12 cellular contexts compared by ENCODE assay signal in genomic region chr7:130151591-130152269, GRCh38. TPM values are rescaled to one million over a fixed set of nuclear protein-coding genes. Genes with fewer than 3 reads are reported as not detected.
A peak's percentile ranks its signal among the peaks of the same experiment; 100 is the strongest.
DNase-seq lines count a peak whose midpoint lies in the region; ATAC-seq and TF ChIP-seq lines count a peak whose summit lies in the region.
"Had no signal": no experiment of that assay in that cellular context is flagged by ENCODE, and none has a peak within 500 bp of the region (broad histone marks: within the 10 kb centered on the region; RNA-seq: fewer than 3 reads in every experiment).

No MANE protein-coding gene starts in this region.

- no peaks in the 10 kb centered on the region for H3K9me3 Mint-ChIP-seq in CD4-positive, alpha-beta T cell

- no peaks in the 10 kb centered on the region for H3K36me3 ChIP-seq in HEK293 (ENCODE audit: control insufficient read depth in 2 of 2, insufficient read depth in 1 of 2, low read length in 2 of 2)
- H3K36me3 ChIP-seq: upper lobe of right lung had no signal

- no peaks in the 10 kb centered on the region for H3K4me1 Mint-ChIP-seq in CD4-positive, alpha-beta T cell (ENCODE audit: low read depth)

- no peaks in the 10 kb centered on the region for H3K4me1 ChIP-seq in HEK293 (ENCODE audit: control insufficient read depth, insufficient read depth, low read length)
- H3K4me1 ChIP-seq: upper lobe of right lung had no signal

- no peak overlapping the region for H3K27ac ChIP-seq in CD4-positive, alpha-beta T cell (ENCODE audit: low read depth, low read length)
- no peak overlapping the region for H3K27ac ChIP-seq in HEK293 (ENCODE audit: extremely low read depth, low read depth, low read length)
- H3K27ac ChIP-seq: upper lobe of right lung had no signal

- H3K36me3 Mint-ChIP-seq in CD4-positive, alpha-beta T cell (ENCODE audit: low read depth) = no peaks in the 10 kb centered on the region

- TF ChIP-seq CTCF in CD4-positive, alpha-beta T cell (IDR thresholded peaks at IDR 0.05) = no peak
- no peak for TF ChIP-seq CTCF in HEK293 (tag by site-specific recombination; IDR thresholded peaks at IDR 0.05)

- H3K27me3 ChIP-seq in CD4-positive, alpha-beta T cell (ENCODE audit: control insufficient read depth, insufficient read depth, low read length) = no peaks in the 10 kb centered on the region
- H3K27me3 ChIP-seq: upper lobe of right lung had no signal

- POLR2A ChIA-PET in CD4-positive, alpha-beta T cell (lab: Charles Lee) = no interaction called here
- POLR2A ChIA-PET in HEK293 (lab: Yijun Ruan, JAX) = no interaction called here

- H3K4me3 ChIP-seq in HEK293 (ENCODE audit: low read depth, low read length) = no peak overlapping the region
- H3K4me3 ChIP-seq: upper lobe of right lung had no signal

- ATAC-seq in CD4-positive, alpha-beta T cell (ENCODE audit: poor library complexity) = peak; percentile 64
- ATAC-seq in HG02588 (IDR thresholded peaks at IDR 0.05; ENCODE audit: unreplicated experiment) (no peak), GM21390 (IDR thresholded peaks at IDR 0.05; ENCODE audit: unreplicated experiment) (no peak), GM19463 (IDR thresholded peaks at IDR 0.05; ENCODE audit: unreplicated experiment) (no peak)
- ATAC-seq: upper lobe of right lung had no signal

- H3K27me3 Mint-ChIP-seq in CD4-positive, alpha-beta T cell = no peaks in the 10 kb centered on the region

- H3K4me3 Mint-ChIP-seq in CD4-positive, alpha-beta T cell = no peak overlapping the region

- intact Hi-C loops in CD4-positive, alpha-beta T cell (cut with DNase I, micrococcal nuclease) = no loop called here

- no peak overlapping the region for H3K27ac Mint-ChIP-seq in CD4-positive, alpha-beta T cell

- CTCF ChIA-PET in CD4-positive, alpha-beta T cell (lab: Charles Lee) = no interaction called here
- CTCF ChIA-PET in HEK293 (lab: Yijun Ruan, JAX) = no interaction called here

- H3K9me3 ChIP-seq in CD4-positive, alpha-beta T cell (ENCODE audit: control insufficient read depth, low read length) = peaks cover 4% of the 10 kb centered on the region
- no peaks in the 10 kb centered on the region for H3K9me3 ChIP-seq in HEK293 (ENCODE audit: control insufficient read depth, insufficient read depth, low read depth, low read length)
- H3K9me3 ChIP-seq: upper lobe of right lung had no signal

- DNase-seq in CD4-positive, alpha-beta T cell = peak in 3 of 10 experiments; percentile 41 to 46 (median 44)
- DNase-seq in activated CD8-positive, alpha-beta memory T cell treated with anti-CD3 and anti-CD28 coated beads, Interleukin-2, amount 50 U/mL, for 48 hours = peak; percentile 79
- DNase-seq in iPS-NIHi11 (ENCODE audit: low spot score) = peak; percentile 2
- DNase-seq in DMS153 treated with DMSO at 0.1 percent for 48 hours (lab: John Stamatoyannopoulos, UW; ENCODE audit: unreplicated experiment) = no peak
- DNase-seq: GDM1, NCI-H1694 treated with DMSO at 0.1 percent for 48 hours, upper lobe of right lung had no signal

TF ChIP-seq in HEK293, 187 proteins besides CTCF, POLR2A, EP300 and RAD21:
- TF ChIP-seq TCF7L2 (IDR thresholded peaks at IDR 0.05; ENCODE audit: borderline replicate concordance, low read depth, low read length) (no peak), ZNF18 (tag by site-specific recombination; IDR thresholded peaks at IDR 0.05) (0 out of 2 replicates have a peak, but pooled peaks have one; percentile 24), ZNF621 (tag by site-specific recombination; IDR thresholded peaks at IDR 0.05) (no peak)

RNA-seq across cellular contexts. Expression of gene TMEM209, which starts 53.5 kb away (rescaled TPM):
- 10 to 100 TPM; 18.3 to 18.8 TPM for total RNA-seq in CD4-positive, alpha-beta T cell

RNA-seq across cellular contexts. Expression of gene SSMEM1, which starts 55.9 kb away (rescaled TPM):
- total RNA-seq in CD4-positive, alpha-beta T cell = not detected
- total RNA-seq: epithelial cell of proximal tubule, upper lobe of right lung had no signal
